Comparison of ENCODE assay signal across 8 cellular contexts in the genomic region with DNA sequence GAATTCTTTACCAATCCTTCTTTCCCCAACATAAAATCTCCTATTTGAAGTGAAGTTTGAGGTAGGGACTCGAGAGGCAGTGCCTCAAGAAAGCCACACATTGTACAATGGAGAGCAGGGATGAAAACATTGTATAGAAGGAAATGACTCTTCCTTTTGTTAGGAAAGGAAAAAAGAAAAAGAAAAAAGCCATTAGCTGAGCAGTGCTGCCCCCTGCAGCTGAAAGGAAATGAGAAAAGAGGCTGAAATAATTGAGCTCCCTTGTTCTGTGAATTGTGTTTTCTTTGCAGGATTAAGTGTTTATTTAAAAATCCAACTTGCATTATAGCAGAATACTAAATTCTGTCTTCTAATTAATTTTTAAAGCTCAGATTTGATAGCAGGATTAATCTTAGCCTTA.
DNase-seq lines count a peak whose midpoint lies in the region; ATAC-seq and TF ChIP-seq lines count a peak whose summit lies in the region.

No MANE protein-coding gene starts in this region.

- H3K27ac Mint-ChIP-seq in natural killer cell: no peak overlapping the region

- TF ChIP-seq CTCF in natural killer cell (IDR thresholded peaks at IDR 0.05): no peak

- no peaks in the 10 kb centered on the region for H3K27me3 ChIP-seq in SJCRH30

- no peaks in the 10 kb centered on the region for H3K4me1 Mint-ChIP-seq in natural killer cell

- ATAC-seq in GM18909 (IDR thresholded peaks at IDR 0.05; ENCODE audit: poor library complexity, unreplicated experiment): no peak
- ATAC-seq in natural killer cell: no peak

- H3K4me3 ChIP-seq in SJCRH30: no peak overlapping the region

- no peaks in the 10 kb centered on the region for H3K9me3 Mint-ChIP-seq in natural killer cell

- H3K27me3 Mint-ChIP-seq in natural killer cell (ENCODE audit: low read depth in 2 of 2): peaks cover 0 to 4% of the 10 kb centered on the region in 2 donors

- no peak overlapping the region for H3K27ac ChIP-seq in SJCRH30

- no peaks in the 10 kb centered on the region for H3K9me3 ChIP-seq in SJCRH30 (replicated peaks)

- peak; percentile 20 for DNase-seq in stimulated activated CD4-positive, alpha-beta T cell treated with anti-CD3 and anti-CD28 coated beads, Interleukin-15, amount 100 ng/mL, for 24 hours
- no peak for DNase-seq in stimulated activated CD4-positive, alpha-beta T cell treated with anti-CD3 and anti-CD28 coated beads, Interleukin-4, amount 100 ng/mL, for 1 hour
- DNase-seq in SJCRH30: peak; percentile 36 to 70
- DNase-seq in glomerular visceral epithelial cell (ENCODE audit: extremely low spot score): peak; percentile 37
- DNase-seq in natural killer cell: no peak
- DNase-seq in NCI-H510A treated with DMSO at 0.1 percent for 48 hours (lab: John Stamatoyannopoulos, UW): no peak
- DNase-seq in NCI-H226: no peak

- no peaks in the 10 kb centered on the region for H3K36me3 Mint-ChIP-seq in natural killer cell

- no peak overlapping the region for H3K4me3 Mint-ChIP-seq in natural killer cell

- no peaks in the 10 kb centered on the region for H3K36me3 ChIP-seq in SJCRH30

- H3K4me1 ChIP-seq in SJCRH30: no peaks in the 10 kb centered on the region

- intact Hi-C loops in natural killer cell (cut with micrococcal nuclease): no loop called here

Comparison
In these comparisons a context has a peak if more than half of its experiments do, and no peak if none do; other contexts are left out.
1. DNase-seq: peak in stimulated activated CD4-positive, alpha-beta T cell treated with anti-CD3 and anti-CD28 coated beads, Interleukin-15, amount 100 ng/mL, for 24 hours (single experiment), SJCRH30 (2 of 2) and glomerular visceral epithelial cell (single experiment); none in stimulated activated CD4-positive, alpha-beta T cell treated with anti-CD3 and anti-CD28 coated beads, Interleukin-4, amount 100 ng/mL, for 1 hour (single experiment), natural killer cell (single experiment), NCI-H510A treated with DMSO at 0.1 percent for 48 hours (single experiment) and NCI-H226 (single experiment).